In the genomic region with DNA sequence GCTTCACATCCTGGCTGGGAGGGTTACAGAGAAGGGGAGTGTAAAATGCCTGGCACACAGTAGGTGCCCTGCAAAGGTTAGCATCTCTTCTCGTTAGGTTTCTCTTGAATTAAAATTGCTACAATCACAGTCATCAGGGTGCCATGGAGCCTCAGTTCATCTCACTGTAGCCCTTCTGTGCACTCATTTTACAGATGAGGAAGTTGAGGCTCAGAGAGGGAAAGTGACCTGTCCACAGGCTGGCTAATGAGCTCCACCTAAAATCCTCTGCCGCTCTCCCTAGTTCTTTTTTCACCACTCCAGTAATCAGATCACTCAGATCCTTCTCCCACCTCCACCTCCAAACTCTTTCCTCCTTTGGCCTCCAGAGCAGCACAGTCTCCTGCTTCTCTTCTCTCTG, we compare ENCODE assay signal across 19 cellular contexts. TPM values are rescaled to one million over a fixed set of nuclear protein-coding genes. Genes with fewer than 3 reads are reported as not detected.
DNase-seq lines count a peak whose midpoint lies in the region; ATAC-seq and TF ChIP-seq lines count a peak whose summit lies in the region.
"Had no signal": no experiment of that assay in that cellular context is flagged by ENCODE, and none has a peak within 500 bp of the region (broad histone marks: within the 10 kb centered on the region; RNA-seq: fewer than 3 reads in every experiment).

No MANE protein-coding gene starts in this region.

- peaks cover 55% of the 10 kb centered on the region for H3K4me1 Mint-ChIP-seq in activated T-cell treated with anti-CD3 and anti-CD28 coated beads, Interleukin-2, amount 50 U/mL, for 24 hours (ENCODE audit: low read depth)
- H3K4me1 Mint-ChIP-seq in activated T-cell treated with anti-CD3 and anti-CD28 coated beads, Interleukin-2, amount 50 U/mL, for 4 hours (ENCODE audit: low read depth): peaks cover 60% of the 10 kb centered on the region
- peaks cover 44% of the 10 kb centered on the region for H3K4me1 Mint-ChIP-seq in activated B cell treated with CpG ODN at 0.5 μM for 24 hours
- H3K4me1 Mint-ChIP-seq in effector memory CD8-positive, alpha-beta T cell (ENCODE audit: low read depth in 2 of 2): peaks cover 47 to 52% of the 10 kb centered on the region in 2 donors
- H3K4me1 Mint-ChIP-seq in stimulated activated effector memory CD8-positive, alpha-beta T cell treated with anti-CD3 and anti-CD28 coated beads, Interleukin-12 subunit alpha, Interleukin-12 subunit beta, amount 100 ng/mL, for 72 hours: peaks cover 52% of the 10 kb centered on the region

- TF ChIP-seq POLR2A in erythroblast (IDR thresholded peaks at IDR 0.05; ENCODE audit: low read length): no peak

- POLR2A ChIA-PET in activated B cell treated with CpG ODN at 0.5 μM for 24 hours (lab: Charles Lee): interaction anchor here (1.2 to 1.4 kb wide), 2 partner anchors 8 to 13 kb away, joined by 3 to 5 read pairs; a partner anchor contains a TSS

- H3K4me3 Mint-ChIP-seq in activated T-cell treated with anti-CD3 and anti-CD28 coated beads, Interleukin-2, amount 50 U/mL, for 24 hours: no peak overlapping the region
- no peak overlapping the region for H3K4me3 Mint-ChIP-seq in activated T-cell treated with anti-CD3 and anti-CD28 coated beads, Interleukin-2, amount 50 U/mL, for 4 hours
- no peak overlapping the region for H3K4me3 Mint-ChIP-seq in activated B cell treated with CpG ODN at 0.5 μM for 24 hours
- peak overlapping the region; percentile 56 to 59 for H3K4me3 Mint-ChIP-seq in effector memory CD8-positive, alpha-beta T cell
- peak overlapping the region; percentile 64 for H3K4me3 Mint-ChIP-seq in stimulated activated effector memory CD8-positive, alpha-beta T cell treated with anti-CD3 and anti-CD28 coated beads, Interleukin-12 subunit alpha, Interleukin-12 subunit beta, amount 100 ng/mL, for 72 hours
- H3K4me3 Mint-ChIP-seq: endodermal cell had no signal

- TF ChIP-seq CTCF in activated B cell treated with CpG ODN at 0.5 μM for 24 hours (IDR thresholded peaks at IDR 0.05): no peak

- intact Hi-C loops in activated B cell treated with CpG ODN at 0.5 μM for 24 hours (cut with micrococcal nuclease): no loop called here

- no peaks in the 10 kb centered on the region for H3K27me3 Mint-ChIP-seq in activated T-cell treated with anti-CD3 and anti-CD28 coated beads, Interleukin-2, amount 50 U/mL, for 24 hours
- no peaks in the 10 kb centered on the region for H3K27me3 Mint-ChIP-seq in activated T-cell treated with anti-CD3 and anti-CD28 coated beads, Interleukin-2, amount 50 U/mL, for 4 hours (ENCODE audit: low read depth)
- no peaks in the 10 kb centered on the region for H3K27me3 Mint-ChIP-seq in activated B cell treated with CpG ODN at 0.5 μM for 24 hours
- H3K27me3 Mint-ChIP-seq in effector memory CD8-positive, alpha-beta T cell: no peaks in the 10 kb centered on the region

- CTCF ChIA-PET in activated B cell treated with CpG ODN at 0.5 μM for 24 hours (lab: Charles Lee): interaction anchor here (1.0 to 1.9 kb wide), 2 partner anchors 8 to 45 kb away, joined by 3 to 9 read pairs; no protein-coding TSS in a partner anchor

- DNase-seq in activated T-cell treated with anti-CD3 and anti-CD28 coated beads, Interleukin-2, amount 50 U/mL, for 24 hours: no peak
- no peak for DNase-seq in activated T-cell treated with anti-CD3 and anti-CD28 coated beads, Interleukin-2, amount 50 U/mL, for 4 hours
- no peak for DNase-seq in activated B cell treated with CpG ODN at 0.5 μM for 24 hours
- DNase-seq in effector memory CD8-positive, alpha-beta T cell: no peak
- DNase-seq in stimulated activated effector memory CD8-positive, alpha-beta T cell treated with anti-CD3 and anti-CD28 coated beads, Interleukin-12 subunit alpha, Interleukin-12 subunit beta, amount 100 ng/mL, for 72 hours (ENCODE audit: low spot score in 2 of 2): no peak
- no peak for DNase-seq in erythroblast (lab: John Stamatoyannopoulos, UW)
- DNase-seq in globus pallidus (ENCODE audit: low spot score): no peak
- no peak for DNase-seq in CD1c-positive myeloid dendritic cell (ENCODE audit: extremely low spot score)
- DNase-seq: activated CD4-positive, alpha-beta T cell treated with anti-CD3 and anti-CD28 coated beads, Interleukin-2, amount 50 U/mL, for 4 hours; activated effector memory CD4-positive, alpha-beta T cell treated with Interleukin-2 at 50 U/mL for 16 hours; aorta; endodermal cell; MV-4-11; NCI-H1930; NCI-H446 treated with DMSO at 0.1 percent for 48 hours; NK-92 treated with Interleukin-12 subunit alpha and Interleukin-12 subunit beta, amount 100 ng/mL, for 24 hours; stimulated activated naive CD8-positive, alpha-beta T cell treated with anti-CD3 and anti-CD28 coated beads, Interleukin-15, Interleukin-2, amounts not matched to agents 100 U/mL and 50 U/mL, for 24 hours had no signal

- ATAC-seq in activated T-cell treated with anti-CD3 and anti-CD28 coated beads, Interleukin-2, amount 50 U/mL, for 4 hours: no peak
- ATAC-seq in activated B cell treated with CpG ODN at 0.5 μM for 24 hours (ENCODE audit: low read depth): no peak
- ATAC-seq in effector memory CD8-positive, alpha-beta T cell (replicated peaks): no peak
- ATAC-seq in stimulated activated effector memory CD8-positive, alpha-beta T cell treated with anti-CD3 and anti-CD28 coated beads, Interleukin-12 subunit alpha, Interleukin-12 subunit beta, amount 100 ng/mL, for 72 hours: no peak
- ATAC-seq: SK-N-SH treated with all-trans-retinoic acid at 6 μM for 48 hours; stimulated activated naive CD8-positive, alpha-beta T cell treated with anti-CD3 and anti-CD28 coated beads, Interleukin-15, Interleukin-2, amounts not matched to agents 100 U/mL and 50 U/mL, for 24 hours had no signal

- H3K36me3 Mint-ChIP-seq in activated T-cell treated with anti-CD3 and anti-CD28 coated beads, Interleukin-2, amount 50 U/mL, for 24 hours (ENCODE audit: low read depth): no peaks in the 10 kb centered on the region
- no peaks in the 10 kb centered on the region for H3K36me3 Mint-ChIP-seq in activated T-cell treated with anti-CD3 and anti-CD28 coated beads, Interleukin-2, amount 50 U/mL, for 4 hours (ENCODE audit: insufficient read depth)
- peaks cover 72% of the 10 kb centered on the region for H3K36me3 Mint-ChIP-seq in activated B cell treated with CpG ODN at 0.5 μM for 24 hours (ENCODE audit: low read depth)
- H3K36me3 Mint-ChIP-seq in effector memory CD8-positive, alpha-beta T cell (ENCODE audit: insufficient read depth): peaks cover 68% of the 10 kb centered on the region
- H3K36me3 Mint-ChIP-seq in stimulated activated effector memory CD8-positive, alpha-beta T cell treated with anti-CD3 and anti-CD28 coated beads, Interleukin-12 subunit alpha, Interleukin-12 subunit beta, amount 100 ng/mL, for 72 hours: peaks cover 40% of the 10 kb centered on the region

- no peaks in the 10 kb centered on the region for H3K9me3 Mint-ChIP-seq in activated T-cell treated with anti-CD3 and anti-CD28 coated beads, Interleukin-2, amount 50 U/mL, for 24 hours
- H3K9me3 Mint-ChIP-seq in activated T-cell treated with anti-CD3 and anti-CD28 coated beads, Interleukin-2, amount 50 U/mL, for 4 hours: no peaks in the 10 kb centered on the region
- H3K9me3 Mint-ChIP-seq in activated B cell treated with CpG ODN at 0.5 μM for 24 hours: no peaks in the 10 kb centered on the region
- H3K9me3 Mint-ChIP-seq in effector memory CD8-positive, alpha-beta T cell: no peaks in the 10 kb centered on the region
- no peaks in the 10 kb centered on the region for H3K9me3 Mint-ChIP-seq in stimulated activated effector memory CD8-positive, alpha-beta T cell treated with anti-CD3 and anti-CD28 coated beads, Interleukin-12 subunit alpha, Interleukin-12 subunit beta, amount 100 ng/mL, for 72 hours
- H3K9me3 Mint-ChIP-seq: endodermal cell had no signal

- H3K27ac Mint-ChIP-seq in activated T-cell treated with anti-CD3 and anti-CD28 coated beads, Interleukin-2, amount 50 U/mL, for 24 hours: peak overlapping the region; percentile 47
- peak overlapping the region; percentile 77 for H3K27ac Mint-ChIP-seq in activated B cell treated with CpG ODN at 0.5 μM for 24 hours
- H3K27ac Mint-ChIP-seq in effector memory CD8-positive, alpha-beta T cell: peak overlapping the region; percentile 83 to 98
- peak overlapping the region; percentile 93 for H3K27ac Mint-ChIP-seq in stimulated activated effector memory CD8-positive, alpha-beta T cell treated with anti-CD3 and anti-CD28 coated beads, Interleukin-12 subunit alpha, Interleukin-12 subunit beta, amount 100 ng/mL, for 72 hours
- H3K27ac Mint-ChIP-seq: endodermal cell had no signal

RNA-seq across cellular contexts. Expression of a gene that starts 13.5 kb away (rescaled TPM):
- 1 to 10 TPM; 7.6 to 9.4 (median 8.6) TPM for total RNA-seq in activated T-cell treated with anti-CD3 and anti-CD28 coated beads, Interleukin-2, amount 50 U/mL, for 4 hours
- 22.4 and 23.3 TPM in 2 replicates for total RNA-seq in activated B cell treated with CpG ODN at 0.5 μM for 24 hours

RNA-seq across cellular contexts. Expression of a gene that starts 17.6 kb away (rescaled TPM):
- under 1 TPM; 0.08 to 0.65 (median 0.61) TPM for total RNA-seq in activated T-cell treated with anti-CD3 and anti-CD28 coated beads, Interleukin-2, amount 50 U/mL, for 4 hours
- 28.6 and 28.8 TPM in 2 replicates for total RNA-seq in activated B cell treated with CpG ODN at 0.5 μM for 24 hours
- total RNA-seq: endodermal cell, RPMI7951 had no signal

RNA-seq across cellular contexts. Expression of a gene that starts 54.6 kb away (rescaled TPM):
- total RNA-seq in activated T-cell treated with anti-CD3 and anti-CD28 coated beads, Interleukin-2, amount 50 U/mL, for 4 hours: 10 to 100 TPM in 2 of 3 donors, 1 to 10 TPM in 1; 9.1 to 18.9 (median 15.4) TPM
- total RNA-seq in activated B cell treated with CpG ODN at 0.5 μM for 24 hours: 10.9 and 11.4 TPM in 2 replicates

Comparison
In these comparisons a context has a peak if more than half of its experiments do, and no peak if none do; other contexts are left out.
1. H3K4me3 Mint-ChIP-seq: peak in effector memory CD8-positive, alpha-beta T cell (2 of 2) and stimulated activated effector memory CD8-positive, alpha-beta T cell treated with anti-CD3 and anti-CD28 coated beads, Interleukin-12 subunit alpha, Interleukin-12 subunit beta, amount 100 ng/mL, for 72 hours (single experiment); none in activated T-cell treated with anti-CD3 and anti-CD28 coated beads, Interleukin-2, amount 50 U/mL, for 24 hours (single experiment), activated T-cell treated with anti-CD3 and anti-CD28 coated beads, Interleukin-2, amount 50 U/mL, for 4 hours (single experiment) and activated B cell treated with CpG ODN at 0.5 μM for 24 hours (single experiment).
2. RNA of a gene that starts 17.6 kb away (total RNA-seq): 28.6 to 28.8 TPM in activated B cell treated with CpG ODN at 0.5 μM for 24 hours; 0.08 to 0.65 TPM in activated T-cell treated with anti-CD3 and anti-CD28 coated beads, Interleukin-2, amount 50 U/mL, for 4 hours; every median in the first group is over 10 times any median in the second.
3. Peak in every context shown above with its lines, with median percentiles within 50 percentile points of each other: H3K27ac Mint-ChIP-seq.